35 cellular contexts compared by ENCODE assay signal in the genomic region with DNA sequence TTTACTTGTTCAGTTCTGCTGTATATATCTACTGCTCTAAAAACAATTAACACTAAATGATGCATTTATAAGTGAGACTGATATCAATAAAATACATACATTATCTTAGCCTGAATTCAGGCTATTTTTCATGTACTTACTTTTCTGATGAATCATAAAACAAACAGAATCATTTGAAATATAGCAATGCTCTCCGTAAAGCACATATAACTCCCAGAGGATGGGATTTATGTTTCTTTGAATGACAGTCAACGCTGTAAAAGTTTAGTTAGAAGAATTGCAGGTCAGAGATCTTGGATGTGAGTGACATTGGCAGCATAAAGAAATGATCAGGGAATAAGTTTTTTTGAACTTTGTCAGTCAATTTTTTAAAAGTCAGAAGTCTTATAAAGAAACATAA.
"Had no signal": no experiment of that assay in that cellular context is flagged by ENCODE, and none has a peak within 500 bp of the region (broad histone marks: within the 10 kb centered on the region; RNA-seq: fewer than 3 reads in every experiment).

No MANE protein-coding gene starts in this region.

- H3K27me3 ChIP-seq: adrenal gland, body of pancreas, brain microvascular endothelial cell, breast epithelium had no signal

- H3K36me3 ChIP-seq: adrenal gland, brain microvascular endothelial cell, breast epithelium had no signal

- ATAC-seq: activated CD8-positive, alpha-beta T cell treated with anti-CD3 and anti-CD28 coated beads for 36 hours; activated naive CD4-positive, alpha-beta T cell treated with anti-CD3 and anti-CD28 coated beads, Interleukin-2, amount 50 U/mL, for 72 hours; activated T-cell treated with anti-CD3 and anti-CD28 coated beads, Interleukin-2, amount 50 U/mL, for 4 hours; activated T-cell treated with anti-CD3 and anti-CD28 coated beads, Interleukin-2, amount 50 U/mL, for 72 hours; activated T-helper 17 cell treated with anti-CD3 and anti-CD28 coated beads, Interleukin-2, amount 50 U/mL, for 72 hours; body of pancreas had no signal

- H3K4me1 Mint-ChIP-seq: activated B cell treated with CpG ODN at 0.5 μM for 24 hours; activated CD4-positive, alpha-beta T cell treated with anti-CD3 and anti-CD28 coated beads, Interleukin-2, amount 10 ng/mL, durations not matched to agents 24 days and 14 days; activated naive CD8-positive, alpha-beta T cell treated with anti-CD3 and anti-CD28 coated beads for 36 hours; activated T-helper 17 cell treated with anti-CD3 and anti-CD28 coated beads, Interleukin-2, amount 50 U/mL, for 72 hours had no signal

- H3K36me3 Mint-ChIP-seq: activated CD4-positive, alpha-beta memory T cell treated with anti-CD3 and anti-CD28 coated beads for 36 hours; activated naive CD8-positive, alpha-beta T cell treated with anti-CD3 and anti-CD28 coated beads for 36 hours had no signal

- H3K27ac ChIP-seq: adrenal gland, body of pancreas, brain microvascular endothelial cell, breast epithelium, VCaP had no signal

- H3K27ac Mint-ChIP-seq: activated B cell treated with CpG ODN at 0.5 μM for 24 hours; activated CD4-positive, alpha-beta memory T cell treated with anti-CD3 and anti-CD28 coated beads for 36 hours; activated CD4-positive, alpha-beta T cell treated with anti-CD3 and anti-CD28 coated beads, Interleukin-2, amount 10 ng/mL, durations not matched to agents 24 days and 14 days; activated CD8-positive, alpha-beta T cell treated with anti-CD3 and anti-CD28 coated beads for 36 hours; activated naive CD4-positive, alpha-beta T cell treated with anti-CD3 and anti-CD28 coated beads for 36 hours; activated naive CD4-positive, alpha-beta T cell treated with anti-CD3 and anti-CD28 coated beads, Interleukin-2, amount 50 U/mL, for 72 hours; activated naive CD8-positive, alpha-beta T cell treated with anti-CD3 and anti-CD28 coated beads for 36 hours; activated T-cell treated with anti-CD3 and anti-CD28 coated beads, Interleukin-2, amount 50 U/mL, for 72 hours; activated T-helper 1 cell treated with anti-CD3 and anti-CD28 coated beads, Interleukin-12 subunit alpha, Interleukin-12 subunit beta, Interleukin-2, Interleukin-4 antibody, amounts not matched to agents 30 ng/mL and 10 ng/mL and 1 ng/mL, durations not matched to agents 14 hours and 24 hours and 36 hours; activated T-helper 17 cell treated with anti-CD3 and anti-CD28 coated beads, Interleukin-2, amount 50 U/mL, for 72 hours; T-helper 1 cell treated with Interleukin-12 subunit alpha and Interleukin-12 subunit beta and Interleukin-4 antibody, amounts not matched to agents 30 μg/mL and 1 μg/mL, for 36 hours; T-helper 2 cell treated with Interferon-gamma antibody and Interleukin-4, amounts not matched to agents 5 μg/mL and 100 μg/mL, for 36 hours had no signal

- H3K4me3 ChIP-seq: adrenal gland, body of pancreas, breast epithelium had no signal

- DNase-seq: activated B cell treated with CpG ODN at 0.5 μM for 24 hours; activated CD4-positive, alpha-beta memory T cell treated with anti-CD3 and anti-CD28 coated beads for 36 hours; activated CD4-positive, alpha-beta T cell treated with anti-CD3 and anti-CD28 coated beads for 4 hours; activated CD4-positive, alpha-beta T cell treated with anti-CD3 and anti-CD28 coated beads, Interleukin-2, amount 10 ng/mL, durations not matched to agents 24 days and 14 days; activated CD4-positive, alpha-beta T cell treated with anti-CD3 and anti-CD28 coated beads, Interleukin-2, amount 50 U/mL, for 1 hour; activated CD4-positive, alpha-beta T cell treated with anti-CD3 and anti-CD28 coated beads, Interleukin-2, amount 50 U/mL, for 4 hours; activated CD4-positive, CD25-positive, alpha-beta regulatory T cell treated with anti-CD3 and anti-CD28 coated beads, Interleukin-2, amount 50 U/mL, for 72 hours; activated CD8-positive, alpha-beta memory T cell treated with anti-CD3 and anti-CD28 coated beads, Interleukin-2, amount 50 U/mL, for 4 hours; activated CD8-positive, alpha-beta T cell treated with anti-CD3 and anti-CD28 coated beads for 36 hours; activated effector memory CD4-positive, alpha-beta T cell treated with anti-CD3 and anti-CD28 coated beads, Interleukin-2, amount 50 U/mL, for 16 hours; activated gamma-delta T cell treated with Interleukin-2 at 50 U/mL for 16 hours; activated naive CD4-positive, alpha-beta T cell; activated naive CD4-positive, alpha-beta T cell treated with anti-CD3 and anti-CD28 coated beads for 36 hours; activated naive CD4-positive, alpha-beta T cell treated with anti-CD3 and anti-CD28 coated beads, Interleukin-2, amount 50 U/mL, for 16 hours; activated naive CD8-positive, alpha-beta T cell treated with anti-CD3 and anti-CD28 coated beads for 36 hours; activated T-cell treated with anti-CD3 and anti-CD28 coated beads for 4 hours; activated T-cell treated with anti-CD3 and anti-CD28 coated beads, Interleukin-2, amount 50 U/mL, for 1 hour; activated T-cell treated with anti-CD3 and anti-CD28 coated beads, Interleukin-2, amount 50 U/mL, for 4 hours; activated T-cell treated with anti-CD3 and anti-CD28 coated beads, Interleukin-2, amount 50 U/mL, for 72 hours; adrenal gland; amniotic stem cell; aorta; body of pancreas; brain microvascular endothelial cell; central memory CD4-positive, alpha-beta T cell; T-helper 1 cell; T-helper 2 cell; T-helper 9 cell had no signal

- H3K9me3 ChIP-seq: body of pancreas had no signal

- H3K27me3 Mint-ChIP-seq: activated B cell treated with CpG ODN at 0.5 μM for 24 hours; activated CD4-positive, alpha-beta memory T cell treated with anti-CD3 and anti-CD28 coated beads for 36 hours; activated CD4-positive, alpha-beta T cell treated with anti-CD3 and anti-CD28 coated beads, Interleukin-2, amount 10 ng/mL, durations not matched to agents 24 days and 14 days; activated CD8-positive, alpha-beta T cell treated with anti-CD3 and anti-CD28 coated beads for 36 hours; activated naive CD8-positive, alpha-beta T cell treated with anti-CD3 and anti-CD28 coated beads for 36 hours; activated T-helper 17 cell treated with anti-CD3 and anti-CD28 coated beads, Interleukin-2, amount 50 U/mL, for 72 hours had no signal

- H3K4me1 ChIP-seq: adrenal gland, body of pancreas, breast epithelium had no signal

- H3K4me3 Mint-ChIP-seq: activated B cell treated with CpG ODN at 0.5 μM for 24 hours; activated CD4-positive, alpha-beta memory T cell treated with anti-CD3 and anti-CD28 coated beads for 36 hours; activated CD4-positive, alpha-beta T cell treated with anti-CD3 and anti-CD28 coated beads, Interleukin-2, amount 10 ng/mL, durations not matched to agents 24 days and 14 days; activated CD8-positive, alpha-beta T cell treated with anti-CD3 and anti-CD28 coated beads for 36 hours; activated naive CD4-positive, alpha-beta T cell treated with anti-CD3 and anti-CD28 coated beads for 36 hours; activated naive CD8-positive, alpha-beta T cell treated with anti-CD3 and anti-CD28 coated beads for 36 hours; activated T-cell treated with anti-CD3 and anti-CD28 coated beads, Interleukin-2, amount 50 U/mL, for 4 hours; activated T-cell treated with anti-CD3 and anti-CD28 coated beads, Interleukin-2, amount 50 U/mL, for 72 hours; activated T-helper 1 cell treated with anti-CD3 and anti-CD28 coated beads, Interleukin-12 subunit alpha, Interleukin-12 subunit beta, Interleukin-2, Interleukin-4 antibody, amounts not matched to agents 30 ng/mL and 10 ng/mL and 1 ng/mL, durations not matched to agents 14 hours and 24 hours and 36 hours; activated T-helper 17 cell treated with anti-CD3 and anti-CD28 coated beads, Interleukin-2, amount 50 U/mL, for 72 hours; T-helper 1 cell treated with Interleukin-12 subunit alpha and Interleukin-12 subunit beta and Interleukin-4 antibody, amounts not matched to agents 30 μg/mL and 1 μg/mL, for 36 hours; T-helper 2 cell treated with Interferon-gamma antibody and Interleukin-4, amounts not matched to agents 5 μg/mL and 100 μg/mL, for 36 hours had no signal
